1 cellular context compared by ENCODE assay signal in the genomic region with DNA sequence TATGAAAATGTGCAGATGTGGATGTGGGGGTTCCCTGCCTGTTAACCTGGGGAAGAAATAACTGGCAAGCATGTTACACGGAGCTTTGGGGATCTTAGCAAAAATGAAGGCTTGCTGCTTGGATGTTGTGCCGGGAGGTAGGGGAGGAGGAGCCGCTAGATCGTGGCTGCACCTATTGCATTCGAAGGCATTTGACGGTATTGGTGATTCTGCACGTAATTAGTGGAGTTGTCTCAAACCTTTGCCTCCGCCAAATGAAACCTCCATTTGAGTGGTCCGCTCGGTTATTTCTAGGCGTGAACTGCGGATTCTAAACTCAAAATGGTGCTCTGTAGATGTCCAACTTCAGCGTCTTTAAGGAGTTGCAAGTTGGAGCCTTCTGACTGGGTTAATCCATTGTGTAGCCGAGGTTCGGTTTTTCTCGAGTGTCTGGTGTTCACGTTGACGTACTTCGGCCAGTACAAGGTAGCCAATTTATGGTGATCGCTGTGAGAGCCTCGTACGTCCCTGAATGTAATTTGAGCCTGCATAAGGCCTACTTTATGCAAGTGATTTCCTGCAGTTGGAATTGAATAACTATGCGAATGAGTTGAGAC.
TF ChIP-seq lines count a peak whose summit lies in the region.

No MANE protein-coding gene starts in this region.

TF ChIP-seq in IMR-90, 13 proteins besides CTCF, POLR2A, EP300 and RAD21:
- TF ChIP-seq, protein P1, sequence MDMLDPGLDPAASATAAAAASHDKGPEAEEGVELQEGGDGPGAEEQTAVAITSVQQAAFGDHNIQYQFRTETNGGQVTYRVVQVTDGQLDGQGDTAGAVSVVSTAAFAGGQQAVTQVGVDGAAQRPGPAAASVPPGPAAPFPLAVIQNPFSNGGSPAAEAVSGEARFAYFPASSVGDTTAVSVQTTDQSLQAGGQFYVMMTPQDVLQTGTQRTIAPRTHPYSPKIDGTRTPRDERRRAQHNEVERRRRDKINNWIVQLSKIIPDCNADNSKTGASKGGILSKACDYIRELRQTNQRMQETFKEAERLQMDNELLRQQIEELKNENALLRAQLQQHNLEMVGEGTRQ (IDR thresholded peaks at IDR 0.05; ENCODE audit: low read depth, low read length), result no peak
- no peak for TF ChIP-seq MXI1 (IDR thresholded peaks at IDR 0.05; ENCODE audit: borderline replicate concordance, low read depth, low read length)
- no peak for TF ChIP-seq RFX5 (IDR thresholded peaks at IDR 0.05; ENCODE audit: low read depth, low read length)
- TF ChIP-seq NFE2L2 (IDR thresholded peaks at IDR 0.05; ENCODE audit: low read depth, low read length), result no peak
- no peak for TF ChIP-seq CHD1 (IDR thresholded peaks at IDR 0.05; ENCODE audit: low read depth, low read length)
- TF ChIP-seq, protein P2, sequence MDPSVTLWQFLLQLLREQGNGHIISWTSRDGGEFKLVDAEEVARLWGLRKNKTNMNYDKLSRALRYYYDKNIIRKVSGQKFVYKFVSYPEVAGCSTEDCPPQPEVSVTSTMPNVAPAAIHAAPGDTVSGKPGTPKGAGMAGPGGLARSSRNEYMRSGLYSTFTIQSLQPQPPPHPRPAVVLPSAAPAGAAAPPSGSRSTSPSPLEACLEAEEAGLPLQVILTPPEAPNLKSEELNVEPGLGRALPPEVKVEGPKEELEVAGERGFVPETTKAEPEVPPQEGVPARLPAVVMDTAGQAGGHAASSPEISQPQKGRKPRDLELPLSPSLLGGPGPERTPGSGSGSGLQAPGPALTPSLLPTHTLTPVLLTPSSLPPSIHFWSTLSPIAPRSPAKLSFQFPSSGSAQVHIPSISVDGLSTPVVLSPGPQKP (IDR thresholded peaks at IDR 0.05; ENCODE audit: borderline replicate concordance, low read depth, low read length), result no peak
- no peak for TF ChIP-seq MAZ (IDR thresholded peaks at IDR 0.05; ENCODE audit: borderline replicate concordance, low read depth, low read length)
- TF ChIP-seq RCOR1 (IDR thresholded peaks at IDR 0.05; ENCODE audit: insufficient replicate concordance, low read length), result no peak
- TF ChIP-seq CEBPB (IDR thresholded peaks at IDR 0.05; ENCODE audit: low read depth, low read length), result no peak
- TF ChIP-seq FOS (IDR thresholded peaks at IDR 0.05; ENCODE audit: low read depth, low read length), result no peak
- no peak for TF ChIP-seq SMC3 (IDR thresholded peaks at IDR 0.05; ENCODE audit: low read depth, low read length)
- TF ChIP-seq BHLHE40 (IDR thresholded peaks at IDR 0.05; ENCODE audit: low read depth, low read length), result no peak
- TF ChIP-seq MAFK (IDR thresholded peaks at IDR 0.05; ENCODE audit: low read depth, low read length), result no peak
